ENCODE assay signal across 22 cellular contexts in the genomic region with DNA sequence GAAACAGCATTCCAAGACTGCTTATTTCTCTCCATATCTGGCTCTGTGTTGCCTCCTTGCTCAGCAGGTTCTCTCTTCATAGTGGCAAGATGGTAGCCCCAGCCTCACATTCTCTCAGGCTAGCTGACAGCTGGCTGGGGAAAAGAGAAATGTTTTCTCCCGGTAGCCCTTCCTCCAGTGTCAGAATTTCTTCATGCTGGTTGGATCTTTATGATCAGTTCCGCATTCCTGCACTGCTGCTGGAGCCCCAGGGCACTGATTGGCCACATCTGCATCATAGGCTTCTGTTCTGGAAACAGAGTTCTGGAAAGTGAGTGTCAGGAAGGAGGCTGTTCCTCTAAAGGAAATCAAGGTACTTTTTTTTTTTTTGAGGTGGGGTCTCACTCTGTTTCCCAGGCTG. TPM values are rescaled to one million over a fixed set of nuclear protein-coding genes. Genes with fewer than 3 reads are reported as not detected.
DNase-seq lines count a peak whose midpoint lies in the region; ATAC-seq lines count a peak whose summit lies in the region.
"Had no signal": no experiment of that assay in that cellular context is flagged by ENCODE, and none has a peak within 500 bp of the region (broad histone marks: within the 10 kb centered on the region; RNA-seq: fewer than 3 reads in every experiment).

No MANE protein-coding gene starts in this region.

- intact Hi-C loops in cardiac septum (cut with DNase I) (no loop called here), Right ventricle myocardium superior (cut with DNase I) (no loop called here)

- ATAC-seq in Right ventricle myocardium superior (ENCODE audit: poor library complexity) (no peak), GM21390 (IDR thresholded peaks at IDR 0.05; ENCODE audit: unreplicated experiment) (no peak), HG02870 (IDR thresholded peaks at IDR 0.05; ENCODE audit: unreplicated experiment) (no peak)
- ATAC-seq: activated T-cell treated with anti-CD3 and anti-CD28 coated beads, Interleukin-2, amount 50 U/mL, for 72 hours; PC-3 had no signal

- peak; percentile 6 for DNase-seq in cardiac septum (ENCODE audit: low spot score)
- DNase-seq in Right ventricle myocardium superior: no peak
- peak; percentile 48 for DNase-seq in RPMI7951 (ENCODE audit: low read depth)
- DNase-seq in islet precursor cell: peak; percentile 65
- DNase-seq in stimulated activated CD4-positive, alpha-beta T cell treated with anti-CD3 and anti-CD28 coated beads, Interleukin-1b, Interleukin-23, amount 100 ng/mL, for 48 hours: no peak
- no peak for DNase-seq in cerebellar cortex (ENCODE audit: low spot score)
- DNase-seq: activated CD4-positive, alpha-beta T cell treated with anti-CD3 and anti-CD28 coated beads for 4 hours; activated naive CD4-positive, alpha-beta T cell treated with anti-CD3 and anti-CD28 coated beads, Interleukin-2, amount 50 U/mL, for 16 hours; activated T-cell treated with anti-CD3 and anti-CD28 coated beads, Interleukin-2, amount 50 U/mL, for 72 hours; central memory CD4-positive, alpha-beta T cell; GDM1; hippocampal formation; NCI-H1417 treated with DMSO at 0.1 percent for 48 hours; NCI-H446; retina; stimulated activated CD4-positive, alpha-beta T cell treated with anti-CD3 and anti-CD28 coated beads, Interleukin-12 subunit alpha, Interleukin-12 subunit beta, amount 100 ng/mL, for 4 hours; T-helper 1 cell; transverse colon had no signal

RNA-seq across cellular contexts. Expression of gene POP4, which starts 24.6 kb away (rescaled TPM):
- total RNA-seq in cardiac septum (47.8 TPM), Right ventricle myocardium superior (46.9 TPM)
- 134 and 145 TPM in 2 replicates for total RNA-seq in RPMI7951 (2014; rRNA removed; shearing (Covaris generic))

RNA-seq across cellular contexts. Expression of gene PLEKHF1, which starts 34.6 kb away (rescaled TPM):
- total RNA-seq in cardiac septum: 9.5 TPM
- total RNA-seq in Right ventricle myocardium superior: 39.9 TPM
- 12.9 and 14.3 TPM in 2 replicates for total RNA-seq in RPMI7951 (2014; rRNA removed; shearing (Covaris generic))
- total RNA-seq: A673 had no signal

Comparison
In these comparisons a context has a peak if more than half of its experiments do, and no peak if none do; other contexts are left out.
1. DNase-seq: peak in cardiac septum (single experiment), RPMI7951 (single experiment) and islet precursor cell (single experiment); none in Right ventricle myocardium superior (single experiment), stimulated activated CD4-positive, alpha-beta T cell treated with anti-CD3 and anti-CD28 coated beads, Interleukin-1b, Interleukin-23, amount 100 ng/mL, for 48 hours (single experiment) and cerebellar cortex (single experiment).